ENCODE assay signal across 11 cellular contexts in genomic region chr3:176842914-176843313, GRCh38.
"Had no signal": no experiment of that assay in that cellular context is flagged by ENCODE, and none has a peak within 500 bp of the region (broad histone marks: within the 10 kb centered on the region; RNA-seq: fewer than 3 reads in every experiment).

No MANE protein-coding gene starts in this region.

- H3K4me1 ChIP-seq: HAP-1 had no signal

- H3K4me2 ChIP-seq: GM23338 had no signal

- H3K4me3 ChIP-seq: GM23248, GM23338, HAP-1 had no signal

- H3K9me3 Mint-ChIP-seq: GM23338, H9 had no signal

- DNase-seq: GM23248, GOT3, H7, H9, HCEC 1CT, HFFc6 had no signal

- H3K9me3 ChIP-seq: HAP-1 had no signal

- H3K9ac ChIP-seq: GM23248 had no signal

- H3K36me3 ChIP-seq: HAP-1 had no signal

- H3K27ac Mint-ChIP-seq: GM23338, H9, HFFc6 had no signal

- H3K4me3 Mint-ChIP-seq: GM23338, H9, HFFc6 had no signal

- FAIRE-seq: H1, H54 had no signal

- H3K27ac ChIP-seq: GM23248 had no signal

- H3K4me1 Mint-ChIP-seq: GM23338 had no signal

- H2AFZ ChIP-seq: GM23248, GM23338 had no signal

- ATAC-seq: GM23338, HCT116 had no signal
